In genomic region chr19:38360839-38361631, GRCh38 we compare ENCODE assay signal across 1 cellular context.
TF ChIP-seq lines count a peak whose summit lies in the region.

No MANE protein-coding gene starts in this region.

TF ChIP-seq in SK-N-SH treated with all-trans-retinoic acid at 6 μM for 48 hours, 23 proteins besides CTCF, POLR2A, EP300 and RAD21:
- TF ChIP-seq ZFP30 (CRISPR knock-in tag; IDR thresholded peaks at IDR 0.05) (no peak), GLIS3 (CRISPR knock-in tag; IDR thresholded peaks at IDR 0.05) (no peak), SNAI2 (CRISPR knock-in tag; IDR thresholded peaks at IDR 0.05) (no peak), PATZ1 (CRISPR knock-in tag; IDR thresholded peaks at IDR 0.05; ENCODE audit: borderline replicate concordance) (no peak), RARB (CRISPR knock-in tag; IDR thresholded peaks at IDR 0.05) (no peak), TCF4 (CRISPR knock-in tag; IDR thresholded peaks at IDR 0.05; ENCODE audit: borderline replicate concordance) (no peak), ZNF565 (CRISPR knock-in tag; conservative IDR thresholded peaks at IDR 0.05; ENCODE audit: low read depth) (no peak), CREB5 (CRISPR knock-in tag; IDR thresholded peaks at IDR 0.05; ENCODE audit: low read depth) (no peak), ZC3H10 (CRISPR knock-in tag; IDR thresholded peaks at IDR 0.05) (no peak), TOX (CRISPR knock-in tag; IDR thresholded peaks at IDR 0.05; ENCODE audit: borderline replicate concordance) (no peak), ESRRG (CRISPR knock-in tag; IDR thresholded peaks at IDR 0.05) (no peak)
